17 cellular contexts compared by ENCODE assay signal in the genomic region with DNA sequence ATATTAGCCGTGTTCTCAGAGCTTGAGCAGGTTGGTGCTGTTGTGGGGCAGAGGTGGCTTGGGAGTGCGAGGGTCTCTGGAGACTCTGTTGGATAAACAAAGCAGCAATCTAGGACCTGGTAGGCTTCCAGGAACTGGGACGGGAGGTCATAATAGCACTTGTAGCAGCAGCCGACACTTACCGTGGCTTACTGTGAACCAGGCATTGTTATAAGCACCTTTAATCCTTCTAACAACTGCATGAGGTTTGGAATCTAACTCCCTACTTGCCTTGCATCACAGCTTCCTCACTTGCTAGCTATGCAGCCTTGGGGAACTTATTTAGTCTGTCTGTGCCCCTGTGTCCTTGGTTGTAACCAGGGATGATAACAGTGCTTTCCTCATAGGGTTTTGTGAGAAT.
A peak's percentile ranks its signal among the peaks of the same experiment; 100 is the strongest.
DNase-seq lines count a peak whose midpoint lies in the region; ATAC-seq, FAIRE-seq and TF ChIP-seq lines count a peak whose summit lies in the region.
"Had no signal": no experiment of that assay in that cellular context is flagged by ENCODE, and none has a peak within 500 bp of the region (broad histone marks: within the 10 kb centered on the region; RNA-seq: fewer than 3 reads in every experiment).

No MANE protein-coding gene starts in this region.

- H3K23me2 ChIP-seq in H1 (ENCODE audit: low read depth, low read length) = no peaks in the 10 kb centered on the region

- no peak overlapping the region for H3K56ac ChIP-seq in H1 (replicated peaks; ENCODE audit: insufficient read length, low read depth, low read length)

- H3K79me1 ChIP-seq in H1 (ENCODE audit: low read depth, low read length) = no peaks in the 10 kb centered on the region

- no peak overlapping the region for H3K9ac ChIP-seq in H1 (replicated peaks in 1 of 4; ENCODE audit: extremely low read depth in 1 of 4, low read depth in 3 of 4, low read length in 3 of 4)
- H3K9ac ChIP-seq in mammary epithelial cell (ENCODE audit: insufficient read depth, low read length) = no peak overlapping the region
- H3K9ac ChIP-seq: SK-N-SH had no signal

- peak; percentile 3 for ATAC-seq in left ventricle myocardium superior
- ATAC-seq: HCT116 had no signal

- H3K4me1 ChIP-seq in H1 (replicated peaks in 1 of 4; ENCODE audit: control insufficient read depth in 3 of 4, insufficient read depth in 4 of 4, low read length in 3 of 4) = peaks cover 3 to 13% (median 8%) of the 10 kb centered on the region in 4 experiments; a peak in 6 of 7 replicates
- H3K4me1 ChIP-seq in thyroid gland = peaks cover 0 to 41% of the 10 kb centered on the region in 2 donors
- H3K4me1 ChIP-seq in mammary epithelial cell (ENCODE audit: insufficient read depth, low read length) = no peaks in the 10 kb centered on the region

- no peak overlapping the region for H3K18ac ChIP-seq in H1 (ENCODE audit: extremely low read depth, low read length)

- intact Hi-C loops in left ventricle myocardium superior (cut with micrococcal nuclease) (loop anchor here (10.0 kb wide), 1 partner anchor 61 kb away; no protein-coding TSS in a partner anchor), cardiac septum (cut with DNase I) (no loop called here), thyroid gland (cut with DNase I) (no loop called here), mammary epithelial cell (cut with micrococcal nuclease) (no loop called here)

- H2BK20ac ChIP-seq in H1 (ENCODE audit: low read length) = no peak overlapping the region

- TF ChIP-seq CTCF in H1 (IDR thresholded peaks at IDR 0.05; ENCODE audit: control extremely low read depth in 1 of 3, insufficient read depth in 1 of 3, low read depth in 1 of 3, low read length in 3 of 3) (no peak), thyroid gland (IDR thresholded peaks at IDR 0.05) (no peak), mammary epithelial cell (conservative IDR thresholded peaks at IDR 0.05 in 1 of 2, IDR thresholded peaks at IDR 0.05 in 1 of 2; ENCODE audit: extremely low read depth in 1 of 2, insufficient read depth in 1 of 2, low read depth in 1 of 2, low read length in 2 of 2) (no peak)

- dilution Hi-C loops in mammary epithelial cell (cut with HindIII; ENCODE audit: low sequenced_read_pairs) = no loop called here

- no peak overlapping the region for H4K91ac ChIP-seq in H1 (replicated peaks; ENCODE audit: insufficient read length, low read length)

- POLR2A ChIA-PET in H1 (lab: Charles Lee; ENCODE audit: partially characterized antibody) = interaction anchor here (1.6 kb wide), 1 partner anchor 17 kb away, joined by 8 read pairs; no protein-coding TSS in a partner anchor

- no peak overlapping the region for H2BK120ac ChIP-seq in H1 (replicated peaks; ENCODE audit: low read depth, low read length)

- H3K36me3 ChIP-seq in H1 (ENCODE audit: control insufficient read depth in 2 of 4, insufficient read depth in 4 of 4, low read length in 3 of 4) (no peaks in the 10 kb centered on the region), thyroid gland (no peaks in the 10 kb centered on the region), mammary epithelial cell (ENCODE audit: insufficient read depth, low read length) (no peaks in the 10 kb centered on the region)

- H2BK15ac ChIP-seq in H1 (ENCODE audit: low read length) = no peak overlapping the region

- H3K4me3 ChIP-seq in H1 (ENCODE audit: extremely low read depth in 1 of 4, insufficient read depth in 2 of 4, low read depth in 3 of 4, low read length in 4 of 4) (no peak overlapping the region), thyroid gland (replicated peaks in 1 of 3) (no peak overlapping the region), mammary epithelial cell (replicated peaks in 1 of 3; ENCODE audit: insufficient read depth in 1 of 3, low read depth in 2 of 3, low read length in 3 of 3) (no peak overlapping the region)
- H3K4me3 ChIP-seq: mucosa of descending colon, suprapubic skin had no signal

- WGBS in H1 (ENCODE audit: extremely low coverage in 1 of 2, insufficient coverage in 1 of 2, insufficient read length in 1 of 2, insufficient replicate concordance in 2 of 2, low coverage in 1 of 2, low lambda C conversion rate in 2 of 2, missing lambda C conversion rate in 1 of 2), 2 experiments = 88% methylated on average over 5 of the region's 5 CpGs; no CpG with 5 or more reads in 1 of the 2 experiments
- WGBS in thyroid gland, 2 donors = 23 to 39% methylated on average over 4 to 5 of the region's 5 CpGs
- 77% methylated on average over 5 of the region's 5 CpGs for WGBS in mammary epithelial cell (ENCODE audit: low coverage, missing lambda C conversion rate)

- no peaks in the 10 kb centered on the region for H3K9me3 ChIP-seq in H1 (ENCODE audit: insufficient read depth in 2 of 2, low read depth in 1 of 2, low read length in 1 of 2)
- H3K9me3 ChIP-seq in thyroid gland = no peaks in the 10 kb centered on the region
- H3K9me3 ChIP-seq in mammary epithelial cell (replicated peaks; ENCODE audit: insufficient read depth, low read length) = no peaks in the 10 kb centered on the region
- H3K9me3 ChIP-seq: mucosa of descending colon, SK-N-SH, suprapubic skin had no signal

- H3K27ac ChIP-seq in H1 (ENCODE audit: low read depth, low read length) (no peak overlapping the region), thyroid gland (no peak overlapping the region), mammary epithelial cell (ENCODE audit: insufficient read depth, low read depth, low read length) (no peak overlapping the region)
- H3K27ac ChIP-seq: suprapubic skin had no signal

- no peaks in the 10 kb centered on the region for H4K20me1 ChIP-seq in H1 (replicated peaks in 1 of 2; ENCODE audit: control insufficient read depth in 1 of 2, insufficient read depth in 2 of 2, low read length in 2 of 2)
- no peaks in the 10 kb centered on the region for H4K20me1 ChIP-seq in mammary epithelial cell (ENCODE audit: insufficient read depth, low read length)

- no peak overlapping the region for H2AFZ ChIP-seq in H1 (ENCODE audit: low read length)
- no peak overlapping the region for H2AFZ ChIP-seq in mammary epithelial cell (ENCODE audit: low read depth, low read length)

- H3K27me3 ChIP-seq in H1 (replicated peaks in 1 of 4; ENCODE audit: control insufficient read depth in 3 of 4, extremely low read depth in 1 of 4, insufficient read depth in 3 of 4, low read length in 3 of 4) (no peaks in the 10 kb centered on the region), thyroid gland (no peaks in the 10 kb centered on the region), mammary epithelial cell (ENCODE audit: insufficient read depth, low read length) (no peaks in the 10 kb centered on the region)
- H3K27me3 ChIP-seq: suprapubic skin had no signal

- H3K4me2 ChIP-seq in H1 (ENCODE audit: insufficient read depth in 1 of 2, low read depth in 2 of 2, low read length in 2 of 2) (no peak overlapping the region), mammary epithelial cell (ENCODE audit: insufficient read depth, low read depth, low read length) (no peak overlapping the region)
- H3K4me2 ChIP-seq: SK-N-SH had no signal

- no peak overlapping the region for H3K23ac ChIP-seq in H1 (ENCODE audit: insufficient read length)

- H3K79me2 ChIP-seq in H1 (ENCODE audit: control insufficient read depth in 1 of 2, insufficient read depth in 2 of 2, low read length in 2 of 2) (no peaks in the 10 kb centered on the region), mammary epithelial cell (ENCODE audit: insufficient read depth, low read length) (no peaks in the 10 kb centered on the region)

- DNase-seq in left ventricle myocardium superior (no peak), cardiac septum (ENCODE audit: low spot score) (no peak), NCI-H345 (lab: John Stamatoyannopoulos, UW) (peak; percentile 66), H1 (ENCODE audit: low read depth in 1 of 2, low spot score in 2 of 2) (no peak), thyroid gland (peak; percentile 31 to 43), RCC 7860 (ENCODE audit: low spot score) (no peak), mammary epithelial cell (no peak), NCI-H2029 treated with DMSO at 0.1 percent for 48 hours (lab: John Stamatoyannopoulos, UW) (no peak)
- DNase-seq: activated CD4-positive, alpha-beta T cell treated with anti-CD3 and anti-CD28 coated beads for 1 hour; activated effector memory CD4-positive, alpha-beta T cell treated with anti-CD3 and anti-CD28 coated beads, Interleukin-2, amount 50 U/mL, for 16 hours; CD4-positive, CD25-positive, alpha-beta regulatory T cell; mucosa of descending colon; SK-N-SH; stimulated activated CD4-positive, alpha-beta T cell treated with anti-CD3 and anti-CD28 coated beads, Interleukin-4, amount 100 ng/mL, for 1 hour; T1000 had no signal

- H2BK5ac ChIP-seq in H1 (ENCODE audit: low read depth, low read length) = no peak overlapping the region

- H2BK12ac ChIP-seq in H1 (ENCODE audit: low read depth, low read length) = no peak overlapping the region

- H4K8ac ChIP-seq in H1 (ENCODE audit: extremely low read depth, insufficient read depth, low read length) = no peak overlapping the region

- TF ChIP-seq EP300 in H1 (IDR thresholded peaks at IDR 0.05; ENCODE audit: borderline replicate concordance in 1 of 2, low read depth in 2 of 2, low read length in 2 of 2) = no peak

- TF ChIP-seq RAD21 in H1 (IDR thresholded peaks at IDR 0.05 in 1 of 2, conservative IDR thresholded peaks at IDR 0.05 in 1 of 2; ENCODE audit: low read depth in 2 of 2, low read length in 2 of 2) = no peak

- no peak overlapping the region for H4K5ac ChIP-seq in H1 (ENCODE audit: insufficient read length, low read depth, low read length)

- no peak for TF ChIP-seq POLR2A in H1 (IDR thresholded peaks at IDR 0.05; ENCODE audit: control extremely low read depth in 1 of 2, low read depth in 2 of 2, low read length in 2 of 2)
- TF ChIP-seq POLR2A in thyroid gland (IDR thresholded peaks at IDR 0.05) = no peak

- peak; percentile 24 for FAIRE-seq in H1 (lab: Jason Lieb, UNC)
- FAIRE-seq in RCC 7860 (lab: Jason Lieb, UNC) = no peak

- BruUV-seq in mammary epithelial cell (replicated peaks; lab: Mats Ljungman, UMichigan) = no TSS peak

- H2AK5ac ChIP-seq in H1 (ENCODE audit: low read depth, low read length) = no peak overlapping the region

- no peak overlapping the region for H3K14ac ChIP-seq in H1 (ENCODE audit: insufficient read length)

- CTCF ChIA-PET in H1 (lab: Charles Lee; ENCODE audit: partially characterized antibody) (interaction anchor here (1.0 to 2.1 kb wide), 6 partner anchors 9 to 74 kb away, joined by 3 to 5 read pairs (median 3); no protein-coding TSS in a partner anchor), mammary epithelial cell (lab: Charles Lee; ENCODE audit: low non-redundant PET) (no interaction called here)

- in situ Hi-C loops in mammary epithelial cell (cut with MboI; ENCODE audit: low sequenced_read_pairs in 2 of 2) = no loop called here

- no peak overlapping the region for H3K4ac ChIP-seq in H1 (replicated peaks; ENCODE audit: insufficient read length, low read depth, low read length)

TF ChIP-seq in H1, 55 proteins besides CTCF, POLR2A, EP300 and RAD21 (continues in another document):
- TF ChIP-seq SP1 (IDR thresholded peaks at IDR 0.05; ENCODE audit: low read depth, low read length) (no peak), FOSL1 (IDR thresholded peaks at IDR 0.05; ENCODE audit: insufficient read depth, low read depth, low read length) (no peak)
- TF ChIP-seq, protein P1, sequence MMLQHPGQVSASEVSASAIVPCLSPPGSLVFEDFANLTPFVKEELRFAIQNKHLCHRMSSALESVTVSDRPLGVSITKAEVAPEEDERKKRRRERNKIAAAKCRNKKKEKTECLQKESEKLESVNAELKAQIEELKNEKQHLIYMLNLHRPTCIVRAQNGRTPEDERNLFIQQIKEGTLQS (IDR thresholded peaks at IDR 0.05; ENCODE audit: insufficient read depth, low read depth, low read length) = no peak

Comparison
In these comparisons a context has a peak if more than half of its experiments do, and no peak if none do; other contexts are left out.
1. DNase-seq: peak in NCI-H345 (single experiment) and thyroid gland (2 of 2); none in left ventricle myocardium superior (single experiment), cardiac septum (single experiment), H1 (0 of 2), RCC 7860 (single experiment), mammary epithelial cell (single experiment) and NCI-H2029 treated with DMSO at 0.1 percent for 48 hours (single experiment).